12 cellular contexts compared by ENCODE assay signal in genomic region chr17:77148959-77149510, GRCh38. TPM values are rescaled to one million over a fixed set of nuclear protein-coding genes. Genes with fewer than 3 reads are reported as not detected.
DNase-seq lines count a peak whose midpoint lies in the region; ATAC-seq and TF ChIP-seq lines count a peak whose summit lies in the region.
"Had no signal": no experiment of that assay in that cellular context is flagged by ENCODE, and none has a peak within 500 bp of the region (broad histone marks: within the 10 kb centered on the region; RNA-seq: fewer than 3 reads in every experiment).

No MANE protein-coding gene starts in this region.

- peaks cover 43% of the 10 kb centered on the region for H3K36me3 Mint-ChIP-seq in HFFc6 (ENCODE audit: low read depth)

- TF ChIP-seq CTCF in HFFc6 (IDR thresholded peaks at IDR 0.05) (no peak), right lobe of liver (IDR thresholded peaks at IDR 0.05) (no peak), stomach (IDR thresholded peaks at IDR 0.05) (no peak)

- H3K27ac ChIP-seq in angular gyrus (ENCODE audit: low read depth, low read length): peak overlapping the region; percentile 53
- H3K27ac ChIP-seq in right lobe of liver: peak overlapping the region in 2 of 3 donors; percentile 69 to 79
- H3K27ac ChIP-seq in stomach: peak overlapping the region; percentile 33 to 99 (median 95)

- peaks cover 0 to 35% (median 6%) of the 10 kb centered on the region in 4 donors for H3K4me1 ChIP-seq in right lobe of liver
- peaks cover 68 to 99% (median 82%) of the 10 kb centered on the region in 4 donors for H3K4me1 ChIP-seq in stomach

- no peak overlapping the region for H3K4me3 Mint-ChIP-seq in HFFc6
- H3K4me3 Mint-ChIP-seq: activated naive CD4-positive, alpha-beta T cell treated with anti-CD3 and anti-CD28 coated beads, Interleukin-2, amount 10 ng/mL, durations not matched to agents 7 days and 5 days had no signal

- H3K27me3 Mint-ChIP-seq in HFFc6 (ENCODE audit: insufficient read depth): peaks cover 2% of the 10 kb centered on the region; the same call in 1 of the 2 replicates
- H3K27me3 Mint-ChIP-seq: activated naive CD4-positive, alpha-beta T cell treated with anti-CD3 and anti-CD28 coated beads, Interleukin-2, amount 10 ng/mL, durations not matched to agents 7 days and 5 days had no signal

- ATAC-seq in right lobe of liver: no peak
- no peak for ATAC-seq in stimulated activated naive CD8-positive, alpha-beta T cell treated with anti-CD3 and anti-CD28 coated beads, Interleukin-15, Interleukin-2, amounts not matched to agents 100 U/mL and 50 U/mL, for 24 hours
- ATAC-seq in left lobe of liver: no peak
- no peak for ATAC-seq in GM18517 (IDR thresholded peaks at IDR 0.05; ENCODE audit: unreplicated experiment)

- peak overlapping the region; percentile 42; the same call in 1 of the 2 replicates for H3K27ac Mint-ChIP-seq in HFFc6
- H3K27ac Mint-ChIP-seq: activated naive CD4-positive, alpha-beta T cell treated with anti-CD3 and anti-CD28 coated beads, Interleukin-2, amount 10 ng/mL, durations not matched to agents 7 days and 5 days had no signal

- H3K36me3 ChIP-seq in right lobe of liver: no peaks in the 10 kb centered on the region
- H3K36me3 ChIP-seq in stomach: peaks cover 12 to 49% (median 39%) of the 10 kb centered on the region in 4 donors

- WGBS in right lobe of liver (ENCODE audit: insufficient coverage, low coverage, low lambda C conversion rate, missing lambda C conversion rate): 65% methylated on average over 10 of the region's 10 CpGs
- WGBS in stomach, 5 donors: 73 to 79% (median 74%) methylated on average over 10 of the region's 10 CpGs

- H3K9me3 ChIP-seq in right lobe of liver (no peaks in the 10 kb centered on the region), stomach (no peaks in the 10 kb centered on the region)

- TF ChIP-seq POLR2A in right lobe of liver (IDR thresholded peaks at IDR 0.05) (no peak), stomach (IDR thresholded peaks at IDR 0.05) (no peak)

- H3K27me3 ChIP-seq in right lobe of liver: no peaks in the 10 kb centered on the region
- H3K27me3 ChIP-seq in stomach: no peaks in the 10 kb centered on the region

- H3K4me3 ChIP-seq in right lobe of liver (no peak overlapping the region), stomach (peak overlapping the region in 1 of 4 donors; percentile 4)

- intact Hi-C loops in right lobe of liver (cut with DNase I) (no loop called here), stomach (cut with DNase I; ENCODE audit: low total_unique reads) (loop anchor here (10.0 kb wide), 1 partner anchor 66 kb away; no protein-coding TSS in a partner anchor)

- no peak for DNase-seq in HFFc6
- DNase-seq in right lobe of liver: no peak
- DNase-seq in stomach: no peak
- DNase-seq in stimulated activated naive CD8-positive, alpha-beta T cell treated with anti-CD3 and anti-CD28 coated beads, Interleukin-15, Interleukin-2, amounts not matched to agents 100 U/mL and 50 U/mL, for 24 hours: no peak
- no peak for DNase-seq in left lobe of liver (ENCODE audit: low spot score)
- DNase-seq in COR-L47 (lab: John Stamatoyannopoulos, UW): no peak
- DNase-seq: activated CD8-positive, alpha-beta memory T cell treated with anti-CD3 and anti-CD28 coated beads for 24 hours; activated naive CD4-positive, alpha-beta T cell treated with anti-CD3 and anti-CD28 coated beads, Interleukin-2, amount 10 ng/mL, durations not matched to agents 7 days and 5 days; NCI-H2107; T1000 had no signal

- no peaks in the 10 kb centered on the region for H3K9me3 Mint-ChIP-seq in HFFc6
- H3K9me3 Mint-ChIP-seq: activated naive CD4-positive, alpha-beta T cell treated with anti-CD3 and anti-CD28 coated beads, Interleukin-2, amount 10 ng/mL, durations not matched to agents 7 days and 5 days had no signal

- TF ChIP-seq EP300 in stomach (IDR thresholded peaks at IDR 0.05): no peak

- H3K4me1 Mint-ChIP-seq in HFFc6 (ENCODE audit: low read depth): peaks cover 75% of the 10 kb centered on the region

RNA-seq across cellular contexts. Expression of gene SEC14L1, which starts 8.3 kb away (rescaled TPM):
- total RNA-seq in HFFc6 (2021; fragmentation: NEBNext Ultra II Directional; extraction: Animal tissue kit (Norgen Biotek cat#: 25700)): 10 to 100 TPM; 63.0 to 91.4 (median 75.0) TPM
- total RNA-seq in right lobe of liver: 10 to 100 TPM; 21.5 to 44.4 (median 24.9) TPM
- total RNA-seq in stomach: 100 to 1,000 TPM in 1 of 5 donors, 10 to 100 TPM in 3, 1 to 10 TPM in 1; 3.2 to 106 (median 60.1) TPM
- 10 to 100 TPM; 17.0 to 39.5 (median 30.2) TPM for polyA plus RNA-seq in stomach
- total RNA-seq in left lobe of liver: 20.1 TPM
